11 cellular contexts compared by ENCODE assay signal in genomic region chr1:30822966-30823581, GRCh38.
DNase-seq lines count a peak whose midpoint lies in the region; ATAC-seq, FAIRE-seq and TF ChIP-seq lines count a peak whose summit lies in the region.
"Had no signal": no experiment of that assay in that cellular context is flagged by ENCODE, and none has a peak within 500 bp of the region (broad histone marks: within the 10 kb centered on the region; RNA-seq: fewer than 3 reads in every experiment).

No MANE protein-coding gene starts in this region.

- no peaks in the 10 kb centered on the region for H3K27me3 ChIP-seq in lung (ENCODE audit: control insufficient read depth, insufficient read depth)
- H3K27me3 ChIP-seq in transverse colon = no peaks in the 10 kb centered on the region

- H3K27ac Mint-ChIP-seq in brain = peak overlapping the region; percentile 96 to 100 (median 97)
- H3K27ac Mint-ChIP-seq: activated naive CD8-positive, alpha-beta T cell had no signal

- H3K36me3 ChIP-seq in lung (ENCODE audit: control insufficient read depth in 2 of 2, insufficient read depth in 2 of 2, low read length in 2 of 2) (no peaks in the 10 kb centered on the region), transverse colon (no peaks in the 10 kb centered on the region)

- TF ChIP-seq POLR2A in transverse colon (IDR thresholded peaks at IDR 0.05) = no peak
- no peak for TF ChIP-seq POLR2A in GM12892 (IDR thresholded peaks at IDR 0.05; ENCODE audit: low read depth, low read length)

- DNase-seq in activated CD4-positive, alpha-beta T cell treated with anti-CD3 and anti-CD28 coated beads for 48 hours = peak; percentile 27
- no peak for DNase-seq in activated CD4-positive, alpha-beta T cell treated with anti-CD3 and anti-CD28 coated beads, Interleukin-2, amount 50 U/mL, for 1 hour
- DNase-seq in lung (ENCODE audit: low spot score) (no peak), transverse colon (no peak), NCI-H1694 (lab: John Stamatoyannopoulos, UW) (no peak), GM12892 (ENCODE audit: insufficient read length) (no peak), LoVo (ENCODE audit: low spot score) (no peak)
- DNase-seq: stimulated activated naive CD4-positive, alpha-beta T cell had no signal

- no peak for FAIRE-seq in GM12892 (lab: Jason Lieb, UNC)

- TF ChIP-seq CTCF in brain (conservative IDR thresholded peaks at IDR 0.05) (no peak), lung (IDR thresholded peaks at IDR 0.05; ENCODE audit: control extremely low read depth, extremely low read depth) (no peak), transverse colon (IDR thresholded peaks at IDR 0.05) (no peak)

- H3K4me1 Mint-ChIP-seq in brain = peaks cover 37% of the 10 kb centered on the region

- no peak for ATAC-seq in lung (ENCODE audit: insufficient read depth, low FRiP score)

- no peaks in the 10 kb centered on the region for H3K36me3 Mint-ChIP-seq in brain
- H3K36me3 Mint-ChIP-seq: activated naive CD8-positive, alpha-beta T cell had no signal

- no peak for TF ChIP-seq EP300 in transverse colon (IDR thresholded peaks at IDR 0.05; ENCODE audit: low read depth)

- in situ Hi-C loops in transverse colon (cut with MboI; ENCODE audit: low pct_ligation_motif_present in 1 of 4, low pct_unique_long_range_greater_than_20kb in 1 of 4, low sequenced_read_pairs in 3 of 4) = no loop called here

- intact Hi-C loops in transverse colon (cut with DNase I; ENCODE audit: low total_unique reads) = no loop called here

- peak overlapping the region; percentile 92 to 96 for H3K27ac ChIP-seq in lung (ENCODE audit: low read depth in 1 of 2, low read length in 1 of 2)
- peak overlapping the region; percentile 89 to 90 (median 90) for H3K27ac ChIP-seq in transverse colon

- H3K4me1 ChIP-seq in lung (ENCODE audit: control insufficient read depth in 2 of 2, insufficient read depth in 2 of 2, low read length in 2 of 2) (peaks cover 2 to 13% of the 10 kb centered on the region in 2 donors), transverse colon (peaks cover 12 to 37% (median 22%) of the 10 kb centered on the region in 4 donors)

- peaks cover 0 to 10% (median 0%) of the 10 kb centered on the region in 5 experiments for H3K9me3 Mint-ChIP-seq in brain
- H3K9me3 Mint-ChIP-seq: neural crest cell had no signal

- H3K4me3 Mint-ChIP-seq in brain = peak overlapping the region; percentile 36 to 91 (median 88)

- H3K9me3 ChIP-seq in lung (ENCODE audit: control insufficient read depth in 2 of 2, insufficient read depth in 1 of 2, low read length in 1 of 2) (no peaks in the 10 kb centered on the region), transverse colon (no peaks in the 10 kb centered on the region)

- no peak overlapping the region for H3K4me3 ChIP-seq in lung
- no peak overlapping the region for H3K4me3 ChIP-seq in transverse colon

- H3K27me3 Mint-ChIP-seq in brain = peaks cover 8% of the 10 kb centered on the region

- 31 to 41% methylated on average over 6 of the region's 6 CpGs for WGBS in lung, 2 donors
- 59 to 60% methylated on average over 4 to 6 of the region's 6 CpGs for WGBS in transverse colon (ENCODE audit: low coverage in 1 of 2), 2 donors
